In genomic region chr10:116961305-116962251, GRCh38 we compare ENCODE assay signal across 16 cellular contexts. TPM values are rescaled to one million over a fixed set of nuclear protein-coding genes. Genes with fewer than 3 reads are reported as not detected.
DNase-seq lines count a peak whose midpoint lies in the region; ATAC-seq and TF ChIP-seq lines count a peak whose summit lies in the region.
"Had no signal": no experiment of that assay in that cellular context is flagged by ENCODE, and none has a peak within 500 bp of the region (broad histone marks: within the 10 kb centered on the region; RNA-seq: fewer than 3 reads in every experiment).

No MANE protein-coding gene starts in this region.

- H3K4me3 ChIP-seq in neural cell (ENCODE audit: low read length), result peak overlapping the region; percentile 50
- no peak overlapping the region for H3K4me3 ChIP-seq in stomach
- H3K4me3 ChIP-seq: heart right ventricle, SK-N-MC had no signal

- H3K4me1 ChIP-seq in stomach, result no peaks in the 10 kb centered on the region
- H3K4me1 ChIP-seq: heart right ventricle had no signal

- ATAC-seq in WTC11, result no peak
- ATAC-seq: heart right ventricle, left cardiac atrium had no signal

- no peaks in the 10 kb centered on the region for H3F3A ChIP-seq in neural cell (ENCODE audit: insufficient read depth, low read length, poor library complexity, severe bottlenecking)

- POLR2A ChIA-PET in GM10248 (lab: Yijun Ruan, JAX), result no interaction called here
- POLR2A ChIA-PET in WTC11 (lab: Charles Lee), result no interaction called here

- no peak for TF ChIP-seq POLR2A in stomach (IDR thresholded peaks at IDR 0.05)

- no peaks in the 10 kb centered on the region for H4K20me1 ChIP-seq in neural cell (ENCODE audit: insufficient read depth)

- H3K27me3 ChIP-seq in neural cell (ENCODE audit: insufficient read depth, low read depth, low read length) (peaks cover 11% of the 10 kb centered on the region), stomach (no peaks in the 10 kb centered on the region)
- H3K27me3 ChIP-seq: heart right ventricle had no signal

- no peak for TF ChIP-seq RAD21 in neural cell (conservative IDR thresholded peaks at IDR 0.05)

- no peaks in the 10 kb centered on the region for H3K79me2 ChIP-seq in neural cell (replicated peaks; ENCODE audit: insufficient read depth, low read length)

- H3K9ac ChIP-seq in neural cell (ENCODE audit: low read length), result no peak overlapping the region

- H2AFZ ChIP-seq in neural cell (ENCODE audit: low read depth, low read length), result no peak overlapping the region

- H3K27ac ChIP-seq in VCaP (peak overlapping the region; percentile 8; the same call in 1 of the 2 replicates), neural cell (ENCODE audit: low read length) (peak overlapping the region; percentile 16), stomach (no peak overlapping the region)
- H3K27ac ChIP-seq: heart right ventricle, SK-N-MC had no signal

- H3K27me3 Mint-ChIP-seq in activated naive CD4-positive, alpha-beta T cell treated with anti-CD3 and anti-CD28 coated beads, Interleukin-2, amount 10 ng/mL, durations not matched to agents 7 days and 5 days, result no peaks in the 10 kb centered on the region
- no peaks in the 10 kb centered on the region for H3K27me3 Mint-ChIP-seq in WTC11 (ENCODE audit: low read depth)
- H3K27me3 Mint-ChIP-seq: activated B cell treated with CpG ODN at 0.5 μM for 24 hours had no signal

- H3K9me3 ChIP-seq in neural cell (ENCODE audit: low read length) (no peaks in the 10 kb centered on the region), stomach (no peaks in the 10 kb centered on the region)
- H3K9me3 ChIP-seq: heart right ventricle had no signal

- no peak overlapping the region for H3K27ac Mint-ChIP-seq in activated naive CD4-positive, alpha-beta T cell treated with anti-CD3 and anti-CD28 coated beads, Interleukin-2, amount 10 ng/mL, durations not matched to agents 7 days and 5 days
- H3K27ac Mint-ChIP-seq in WTC11, result no peak overlapping the region
- H3K27ac Mint-ChIP-seq: activated B cell treated with CpG ODN at 0.5 μM for 24 hours; activated naive CD8-positive, alpha-beta T cell treated with anti-CD3 and anti-CD28 coated beads, Interleukin-2, amount 10 ng/mL, durations not matched to agents 7 days and 5 days had no signal

- peak; percentile 11 for DNase-seq in GM10248 (ENCODE audit: extremely low spot score)
- peak; percentile 32 for DNase-seq in NCI-H2029 (lab: John Stamatoyannopoulos, UW)
- no peak for DNase-seq in activated naive CD4-positive, alpha-beta T cell treated with anti-CD3 and anti-CD28 coated beads, Interleukin-2, amount 10 ng/mL, durations not matched to agents 7 days and 5 days
- no peak for DNase-seq in WTC11 (ENCODE audit: low spot score)
- no peak for DNase-seq in DMS53 treated with DMSO at 0.1 percent for 48 hours (lab: John Stamatoyannopoulos, UW; ENCODE audit: unreplicated experiment)
- DNase-seq in stomach, result no peak
- DNase-seq: activated B cell treated with CpG ODN at 0.5 μM for 24 hours; activated naive CD8-positive, alpha-beta T cell treated with anti-CD3 and anti-CD28 coated beads, Interleukin-2, amount 10 ng/mL, durations not matched to agents 7 days and 5 days; heart right ventricle; left cardiac atrium; stimulated activated CD4-positive, alpha-beta T cell treated with anti-CD3 and anti-CD28 coated beads, Interleukin-1b, Interleukin-23, amount 100 ng/mL, for 48 hours; stimulated activated CD8-positive, alpha-beta memory T cell treated with anti-CD3 and anti-CD28 coated beads, Interleukin-4, amount 100 ng/mL, for 48 hours; trophoblast cell had no signal

- no peaks in the 10 kb centered on the region for H3K4me1 Mint-ChIP-seq in activated naive CD4-positive, alpha-beta T cell treated with anti-CD3 and anti-CD28 coated beads, Interleukin-2, amount 10 ng/mL, durations not matched to agents 7 days and 5 days
- no peaks in the 10 kb centered on the region for H3K4me1 Mint-ChIP-seq in WTC11
- H3K4me1 Mint-ChIP-seq: activated B cell treated with CpG ODN at 0.5 μM for 24 hours; activated naive CD8-positive, alpha-beta T cell treated with anti-CD3 and anti-CD28 coated beads, Interleukin-2, amount 10 ng/mL, durations not matched to agents 7 days and 5 days had no signal

- no peaks in the 10 kb centered on the region for H3K9me3 Mint-ChIP-seq in activated naive CD4-positive, alpha-beta T cell treated with anti-CD3 and anti-CD28 coated beads, Interleukin-2, amount 10 ng/mL, durations not matched to agents 7 days and 5 days
- H3K9me3 Mint-ChIP-seq in WTC11, result no peaks in the 10 kb centered on the region
- H3K9me3 Mint-ChIP-seq: activated B cell treated with CpG ODN at 0.5 μM for 24 hours; activated naive CD8-positive, alpha-beta T cell treated with anti-CD3 and anti-CD28 coated beads, Interleukin-2, amount 10 ng/mL, durations not matched to agents 7 days and 5 days had no signal

- H3K4me3 Mint-ChIP-seq in activated naive CD4-positive, alpha-beta T cell treated with anti-CD3 and anti-CD28 coated beads, Interleukin-2, amount 10 ng/mL, durations not matched to agents 7 days and 5 days, result no peak overlapping the region
- H3K4me3 Mint-ChIP-seq in WTC11, result no peak overlapping the region
- H3K4me3 Mint-ChIP-seq: activated B cell treated with CpG ODN at 0.5 μM for 24 hours; activated naive CD8-positive, alpha-beta T cell treated with anti-CD3 and anti-CD28 coated beads, Interleukin-2, amount 10 ng/mL, durations not matched to agents 7 days and 5 days had no signal

- TF ChIP-seq CTCF in GM10248 (IDR thresholded peaks at IDR 0.05; ENCODE audit: control extremely low read depth, extremely low read depth, low read depth, missing control alignments) (no peak), VCaP (conservative IDR thresholded peaks at IDR 0.05) (no peak), neural cell (IDR thresholded peaks at IDR 0.05; ENCODE audit: poor library complexity, severe bottlenecking) (no peak), WTC11 (IDR thresholded peaks at IDR 0.05) (no peak), stomach (IDR thresholded peaks at IDR 0.05) (no peak)

- TF ChIP-seq EP300 in neural cell (conservative IDR thresholded peaks at IDR 0.05; ENCODE audit: poor library complexity, severe bottlenecking) (peak; percentile 99), stomach (IDR thresholded peaks at IDR 0.05) (no peak)

- H3K36me3 ChIP-seq in neural cell (ENCODE audit: insufficient read depth, low read length), result peaks cover 2% of the 10 kb centered on the region
- peaks cover 0 to 20% (median 6%) of the 10 kb centered on the region in 4 donors for H3K36me3 ChIP-seq in stomach

- 79 to 85% (median 81%) methylated on average over 9 of the region's 9 CpGs for WGBS in stomach, 5 donors

- CTCF ChIA-PET in GM10248 (lab: Yijun Ruan, JAX), result interaction anchor here (0.8 kb wide), 1 partner anchor 8 kb away, joined by 3 read pairs; no protein-coding TSS in a partner anchor
- CTCF ChIA-PET in activated naive CD4-positive, alpha-beta T cell treated with anti-CD3 and anti-CD28 coated beads, Interleukin-2, amount 10 ng/mL, durations not matched to agents 7 days and 5 days (lab: Charles Lee), result interaction anchor here (0.6 kb wide), 1 partner anchor 32 kb away, joined by 3 read pairs; no protein-coding TSS in a partner anchor
- CTCF ChIA-PET in WTC11 (lab: Charles Lee), result interaction anchor here (1.2 kb wide), 1 partner anchor 213 kb away, joined by 4 read pairs; no protein-coding TSS in a partner anchor

- no peaks in the 10 kb centered on the region for H3K36me3 Mint-ChIP-seq in activated naive CD4-positive, alpha-beta T cell treated with anti-CD3 and anti-CD28 coated beads, Interleukin-2, amount 10 ng/mL, durations not matched to agents 7 days and 5 days
- no peaks in the 10 kb centered on the region for H3K36me3 Mint-ChIP-seq in WTC11
- H3K36me3 Mint-ChIP-seq: activated naive CD8-positive, alpha-beta T cell treated with anti-CD3 and anti-CD28 coated beads, Interleukin-2, amount 10 ng/mL, durations not matched to agents 7 days and 5 days had no signal

- peak overlapping the region; percentile 22 for H3K4me2 ChIP-seq in neural cell (ENCODE audit: low read length)

- intact Hi-C loops in stomach (cut with DNase I; ENCODE audit: low total_unique reads), result no loop called here

- no peaks in the 10 kb centered on the region for H3K9me2 ChIP-seq in neural cell (ENCODE audit: insufficient read depth, low read length)

TF ChIP-seq in WTC11, 78 proteins besides CTCF, POLR2A, EP300 and RAD21:
- TF ChIP-seq RORB (CRISPR knock-in tag; IDR thresholded peaks at IDR 0.05) (no peak), CREB1 (CRISPR knock-in tag; IDR thresholded peaks at IDR 0.05) (no peak), ZNF232 (CRISPR knock-in tag; IDR thresholded peaks at IDR 0.05) (no peak), HMGA2 (CRISPR knock-in tag; IDR thresholded peaks at IDR 0.05) (no peak), HMGXB4 (CRISPR knock-in tag; IDR thresholded peaks at IDR 0.05) (no peak), GTF2I (CRISPR knock-in tag; conservative IDR thresholded peaks at IDR 0.05) (no peak), TEAD4 (CRISPR knock-in tag; IDR thresholded peaks at IDR 0.05) (no peak), ATF3 (CRISPR knock-in tag; conservative IDR thresholded peaks at IDR 0.05) (no peak)

RNA-seq across cellular contexts. Expression of gene SHTN1, which starts 43.4 kb away (rescaled TPM):
- polyA plus RNA-seq in neural cell (40.9 and 55.8 TPM in 2 replicates), stomach (10 to 100 TPM in 1 of 3 donors, 1 to 10 TPM in 2; 7.4 to 10.2 (median 8.8) TPM)
- 34.3 and 49.2 TPM in 2 replicates for polyA minus RNA-seq in neural cell
- total RNA-seq in WTC11 (2021) (9.9 to 11.2 TPM (median 11.0 TPM) in 3 replicates), stomach (10 to 100 TPM; 13.3 to 49.1 (median 19.3) TPM)
- total RNA-seq: activated B cell treated with CpG ODN at 0.5 μM for 24 hours had no signal

Comparison
In these comparisons a context has a peak if more than half of its experiments do, and no peak if none do; other contexts are left out.
1. DNase-seq: peak in GM10248 (single experiment) and NCI-H2029 (single experiment); none in activated naive CD4-positive, alpha-beta T cell treated with anti-CD3 and anti-CD28 coated beads, Interleukin-2, amount 10 ng/mL, durations not matched to agents 7 days and 5 days (single experiment), WTC11 (single experiment), DMS53 treated with DMSO at 0.1 percent for 48 hours (single experiment) and stomach (single experiment).
2. H3K27ac ChIP-seq: peak in VCaP (single experiment) and neural cell (single experiment); none in stomach (0 of 5).